ENCODE assay signal across 33 cellular contexts in genomic region chr2:235981629-235982028, GRCh38.
DNase-seq lines count a peak whose midpoint lies in the region; ATAC-seq and TF ChIP-seq lines count a peak whose summit lies in the region.
"Had no signal": no experiment of that assay in that cellular context is flagged by ENCODE, and none has a peak within 500 bp of the region (broad histone marks: within the 10 kb centered on the region; RNA-seq: fewer than 3 reads in every experiment).

No MANE protein-coding gene starts in this region.

- H3K9ac ChIP-seq in HCT116 (ENCODE audit: low read length) = no peak overlapping the region

- H2AFZ ChIP-seq in HCT116 (ENCODE audit: low read depth, low read length, poor library complexity, severe bottlenecking) = no peak overlapping the region

- no peak for TF ChIP-seq POLR2A in HCT116 (IDR thresholded peaks at IDR 0.05; ENCODE audit: borderline replicate concordance, extremely low read depth, insufficient read depth, insufficient read length)

- BruUV-seq in HCT116 (replicated peaks; lab: Mats Ljungman, UMichigan) = no TSS peak

- H4K20me1 ChIP-seq in HCT116 (ENCODE audit: insufficient read depth) = no peaks in the 10 kb centered on the region; the same call in 1 of the 2 replicates

- H3K27me3 ChIP-seq in HCT116 (ENCODE audit: insufficient read depth, low read length) = no peaks in the 10 kb centered on the region
- H3K27me3 ChIP-seq: ascending aorta, colonic mucosa, right lobe of liver, tibial artery had no signal

- no peaks in the 10 kb centered on the region for H3K9me3 ChIP-seq in HCT116 (ENCODE audit: control insufficient read depth in 1 of 2, insufficient read depth in 1 of 2, low read depth in 1 of 2, low read length in 2 of 2)
- H3K9me3 ChIP-seq: ascending aorta, colonic mucosa, neutrophil, right lobe of liver, tibial artery had no signal

- ATAC-seq in HCT116 = no peak
- ATAC-seq: CD8-positive, alpha-beta T cell; esophagus mucosa; GM12878; left lobe of liver; right lobe of liver; stimulated activated naive CD8-positive, alpha-beta T cell treated with anti-CD3 and anti-CD28 coated beads, Interleukin-15, amount 100 ng/mL, for 72 hours; T-cell had no signal

- peak; percentile 21; the same call in 1 of the 2 replicates for TF ChIP-seq RAD21 in HCT116 (IDR thresholded peaks at IDR 0.05; ENCODE audit: low read depth)

- POLR2A ChIA-PET in HCT116 (lab: Charles Lee) = no interaction called here

- TF ChIP-seq CTCF in HCT116 (IDR thresholded peaks at IDR 0.05 in 2 of 3, conservative IDR thresholded peaks at IDR 0.05 in 1 of 3; ENCODE audit: borderline replicate concordance in 1 of 3, insufficient read depth in 1 of 3, low read depth in 2 of 3, low read length in 2 of 3) (0 out of 6 replicates have a peak, but pooled peaks of 1 of the 3 experiments have one; percentile 10), epithelial cell of proximal tubule (conservative IDR thresholded peaks at IDR 0.05; ENCODE audit: low read depth, low read length) (peak; percentile 41)

- H3K9me2 ChIP-seq in HCT116 (ENCODE audit: insufficient read depth) = no peaks in the 10 kb centered on the region

- CTCF ChIA-PET in HCT116 (lab: Charles Lee) = no interaction called here

- DNase-seq in HCT116 (ENCODE audit: low read depth, low spot score) = no peak
- DNase-seq in epithelial cell of proximal tubule (ENCODE audit: low read depth) = no peak
- DNase-seq in kidney tubule cell (ENCODE audit: low spot score) = peak; percentile 17
- peak; percentile 21 for DNase-seq in renal cortical epithelial cell (ENCODE audit: low read depth)
- DNase-seq in D341Med (ENCODE audit: low spot score) = no peak
- DNase-seq in NCI-H446 treated with DMSO at 0.1 percent for 48 hours (lab: John Stamatoyannopoulos, UW) = no peak
- no peak for DNase-seq in NCI-H1930 (lab: John Stamatoyannopoulos, UW)
- DNase-seq in C1 segment of cervical spinal cord (lab: John Stamatoyannopoulos, UW) = no peak
- DNase-seq: ACHN; activated CD4-positive, alpha-beta T cell treated with anti-CD3 and anti-CD28 coated beads, Interleukin-2, amount 50 U/mL, for 1 hour; activated effector memory CD4-positive, alpha-beta T cell treated with anti-CD3 and anti-CD28 coated beads, Interleukin-2, amount 50 U/mL, for 16 hours; activated naive CD8-positive, alpha-beta T cell treated with anti-CD3 and anti-CD28 coated beads, Interleukin-2, amount 10 ng/mL, durations not matched to agents 7 days and 5 days; activated T-cell treated with anti-CD3 and anti-CD28 coated beads, Interleukin-2, amount 50 U/mL, for 24 hours; CD8-positive, alpha-beta T cell; colonic mucosa; effector CD8-positive, alpha-beta T cell; HFFc6; IMR-90; NCI-H1417 treated with DMSO at 0.1 percent for 48 hours; NCI-H446; posterior cingulate gyrus; right lobe of liver; stimulated activated CD4-positive, alpha-beta T cell treated with anti-CD3 and anti-CD28 coated beads, Interleukin-12 subunit alpha, Interleukin-12 subunit beta, amount 100 ng/mL, for 4 hours; stimulated activated CD4-positive, alpha-beta T cell treated with anti-CD3 and anti-CD28 coated beads, Interleukin-2, amount 100 ng/mL, for 48 hours; stimulated activated naive CD8-positive, alpha-beta T cell treated with anti-CD3 and anti-CD28 coated beads, Interleukin-15, amount 100 ng/mL, for 72 hours; T-cell; tibial artery had no signal

- H3K79me2 ChIP-seq in HCT116 (ENCODE audit: insufficient read depth, low read length) = peaks cover 6% of the 10 kb centered on the region

- H3K4me3 ChIP-seq in HCT116 (replicated peaks in 1 of 2; ENCODE audit: low read depth in 1 of 2, low read length in 2 of 2) (no peak overlapping the region), epithelial cell of proximal tubule (ENCODE audit: low read depth, low read length) (no peak overlapping the region)
- H3K4me3 ChIP-seq: ascending aorta, colonic mucosa, GM12878, right lobe of liver, tibial artery had no signal

- 0 out of 4 replicates have a peak, but pooled peaks cover 0 to under 1% of the 10 kb centered on the region in 2 experiments for H3K36me3 ChIP-seq in HCT116 (ENCODE audit: control insufficient read depth in 1 of 2, insufficient read depth in 2 of 2, low read length in 2 of 2)
- H3K36me3 ChIP-seq: colonic mucosa, neutrophil, right lobe of liver had no signal

- RAD21 ChIA-PET in HCT116 (lab: Charles Lee; ENCODE audit: low non-redundant PET in 1 of 2, low total read pairs in 2 of 2, uncharacterized antibody in 2 of 2, unreplicated experiment in 2 of 2) = no interaction called here

- no peaks in the 10 kb centered on the region for H3K4me1 ChIP-seq in HCT116 (ENCODE audit: control insufficient read depth in 1 of 2, insufficient read depth in 2 of 2, low read length in 2 of 2)
- H3K4me1 ChIP-seq: ascending aorta, colonic mucosa, right lobe of liver had no signal

- intact Hi-C loops in HCT116 (cut with micrococcal nuclease) = no loop called here

- no peak overlapping the region for H3K4me2 ChIP-seq in HCT116 (ENCODE audit: low read length)

- H3K27ac ChIP-seq in HCT116 (ENCODE audit: low read depth, low read length) = no peak overlapping the region
- H3K27ac ChIP-seq: ascending aorta, colonic mucosa, neutrophil, right lobe of liver, RWPE1, tibial artery had no signal

TF ChIP-seq in HCT116, 20 proteins besides CTCF, POLR2A, EP300 and RAD21:
- no peak for TF ChIP-seq SIN3A (IDR thresholded peaks at IDR 0.05; ENCODE audit: low read depth)
- no peak for TF ChIP-seq EZH2phosphoT487 (IDR thresholded peaks at IDR 0.05; ENCODE audit: borderline replicate concordance)
- TF ChIP-seq SRF (IDR thresholded peaks at IDR 0.05; ENCODE audit: low read depth) = no peak
- no peak for TF ChIP-seq EGR1 (IDR thresholded peaks at IDR 0.05; ENCODE audit: low read depth)
- TF ChIP-seq CBX3 (IDR thresholded peaks at IDR 0.05; ENCODE audit: low read depth) = no peak
- no peak for TF ChIP-seq ZBTB33 (IDR thresholded peaks at IDR 0.05; ENCODE audit: extremely low read depth, insufficient replicate concordance, low read length)
- no peak for TF ChIP-seq ZFX (IDR thresholded peaks at IDR 0.05)
- TF ChIP-seq CEBPB (IDR thresholded peaks at IDR 0.05; ENCODE audit: low read depth) = no peak
- TF ChIP-seq ELF1 (IDR thresholded peaks at IDR 0.05; ENCODE audit: borderline replicate concordance, low read depth) = no peak
TF ChIP-seq in HCT116: peak in this region for 0.

Comparison
In these comparisons a context has a peak if more than half of its experiments do, and no peak if none do; other contexts are left out.
1. DNase-seq: peak in kidney tubule cell (single experiment) and renal cortical epithelial cell (single experiment); none in HCT116 (single experiment), epithelial cell of proximal tubule (single experiment), D341Med (single experiment), NCI-H446 treated with DMSO at 0.1 percent for 48 hours (single experiment), NCI-H1930 (0 of 2) and C1 segment of cervical spinal cord (0 of 14).